4 cellular contexts compared by ENCODE assay signal in genomic region chr7:76560157-76560556, GRCh38. TPM values are rescaled to one million over a fixed set of nuclear protein-coding genes. Genes with fewer than 3 reads are reported as not detected.
"Had no signal": no experiment of that assay in that cellular context is flagged by ENCODE, and none has a peak within 500 bp of the region (broad histone marks: within the 10 kb centered on the region; RNA-seq: fewer than 3 reads in every experiment).

No MANE protein-coding gene starts in this region.

RNA-seq across cellular contexts. Expression of gene SPDYE16, which starts 17.1 kb away (rescaled TPM):
- total RNA-seq: GM23248, H4, H9 had no signal

RNA-seq across cellular contexts. Expression of gene UPK3B, which starts 49.8 kb away (rescaled TPM):
- total RNA-seq: H4 had no signal
- polyA plus RNA-seq: GM23248, IgD-negative memory B cell had no signal
